In genomic region chr5:159106193-159106568, GRCh38 we compare ENCODE assay signal across 8 cellular contexts. TPM values are rescaled to one million over a fixed set of nuclear protein-coding genes. Genes with fewer than 3 reads are reported as not detected.
DNase-seq lines count a peak whose midpoint lies in the region; ATAC-seq and TF ChIP-seq lines count a peak whose summit lies in the region.

No MANE protein-coding gene starts in this region.

- no peak for TF ChIP-seq EP300 in neural cell (conservative IDR thresholded peaks at IDR 0.05; ENCODE audit: poor library complexity, severe bottlenecking)

- no peak overlapping the region for H3K27ac ChIP-seq in neural cell (ENCODE audit: low read length)

- H3F3A ChIP-seq in neural cell (ENCODE audit: insufficient read depth, low read length, poor library complexity, severe bottlenecking), result no peaks in the 10 kb centered on the region

- H3K36me3 ChIP-seq in neural cell (ENCODE audit: insufficient read depth, low read length), result no peaks in the 10 kb centered on the region

- peaks cover 37% of the 10 kb centered on the region for H3K27me3 ChIP-seq in neural cell (ENCODE audit: insufficient read depth, low read depth, low read length)

- H3K9me3 ChIP-seq in neural cell (ENCODE audit: low read length), result peaks cover 8% of the 10 kb centered on the region

- peaks cover 17% of the 10 kb centered on the region for H3K79me2 ChIP-seq in neural cell (replicated peaks; ENCODE audit: insufficient read depth, low read length)

- H2AFZ ChIP-seq in neural cell (ENCODE audit: low read depth, low read length), result no peak overlapping the region

- TF ChIP-seq CTCF in astrocyte of the spinal cord (IDR thresholded peaks at IDR 0.05; ENCODE audit: low read depth, low read length) (no peak), neural cell (IDR thresholded peaks at IDR 0.05; ENCODE audit: poor library complexity, severe bottlenecking) (no peak)

- DNase-seq in astrocyte of the spinal cord (ENCODE audit: low read depth, low spot score) (no peak), NCI-H748 (lab: John Stamatoyannopoulos, UW; ENCODE audit: unreplicated experiment) (no peak), HT-29 (ENCODE audit: low spot score) (no peak), NCI-H748 treated with DMSO at 0.1 percent for 48 hours (lab: John Stamatoyannopoulos, UW) (no peak), amygdala (lab: John Stamatoyannopoulos, UW) (no peak)

- H3K4me2 ChIP-seq in neural cell (ENCODE audit: low read length), result peak overlapping the region; percentile 22

- ATAC-seq in GM18868 (IDR thresholded peaks at IDR 0.05; ENCODE audit: unreplicated experiment) (peak; percentile 14), HG03064 (IDR thresholded peaks at IDR 0.05; ENCODE audit: low read depth, unreplicated experiment) (peak; percentile 12)

- H3K4me3 ChIP-seq in astrocyte of the spinal cord (ENCODE audit: low read depth, low read length) (peak overlapping the region; percentile 21), neural cell (ENCODE audit: low read length) (peak overlapping the region; percentile 54)

- no peak for TF ChIP-seq RAD21 in neural cell (conservative IDR thresholded peaks at IDR 0.05)

- no peak overlapping the region for H3K9ac ChIP-seq in neural cell (ENCODE audit: low read length)

- in situ Hi-C loops in astrocyte of the spinal cord (cut with HindIII; ENCODE audit: low sequenced_read_pairs), result loop anchor here (25.0 kb wide), 1 partner anchor 419 kb away; no protein-coding TSS in a partner anchor

- H4K20me1 ChIP-seq in neural cell (ENCODE audit: insufficient read depth), result no peaks in the 10 kb centered on the region

- no peaks in the 10 kb centered on the region for H3K9me2 ChIP-seq in neural cell (ENCODE audit: insufficient read depth, low read length)

TF ChIP-seq in neural cell, 6 proteins besides CTCF, POLR2A, EP300 and RAD21:
- TF ChIP-seq REST (IDR thresholded peaks at IDR 0.05; ENCODE audit: borderline replicate concordance) (no peak), TAF1 (IDR thresholded peaks at IDR 0.05; ENCODE audit: low read depth) (no peak), MXI1 (conservative IDR thresholded peaks at IDR 0.05; ENCODE audit: poor library complexity, severe bottlenecking) (no peak), EZH2 (IDR thresholded peaks at IDR 0.05; ENCODE audit: borderline replicate concordance, insufficient read depth, low read length, poor library complexity, severe bottlenecking) (no peak), POLR2AphosphoS5 (IDR thresholded peaks at IDR 0.05) (no peak)

RNA-seq across cellular contexts. Expression of gene EBF1, which starts 6.5 kb away (rescaled TPM):
- 96.7 and 114 TPM in 2 replicates for polyA plus RNA-seq in neural cell
- 267 and 323 TPM in 2 replicates for polyA minus RNA-seq in neural cell
- not detected in 2 replicates for total RNA-seq in HT-29 (2014; rRNA removed; shearing (Covaris generic))
